In the genomic region with DNA sequence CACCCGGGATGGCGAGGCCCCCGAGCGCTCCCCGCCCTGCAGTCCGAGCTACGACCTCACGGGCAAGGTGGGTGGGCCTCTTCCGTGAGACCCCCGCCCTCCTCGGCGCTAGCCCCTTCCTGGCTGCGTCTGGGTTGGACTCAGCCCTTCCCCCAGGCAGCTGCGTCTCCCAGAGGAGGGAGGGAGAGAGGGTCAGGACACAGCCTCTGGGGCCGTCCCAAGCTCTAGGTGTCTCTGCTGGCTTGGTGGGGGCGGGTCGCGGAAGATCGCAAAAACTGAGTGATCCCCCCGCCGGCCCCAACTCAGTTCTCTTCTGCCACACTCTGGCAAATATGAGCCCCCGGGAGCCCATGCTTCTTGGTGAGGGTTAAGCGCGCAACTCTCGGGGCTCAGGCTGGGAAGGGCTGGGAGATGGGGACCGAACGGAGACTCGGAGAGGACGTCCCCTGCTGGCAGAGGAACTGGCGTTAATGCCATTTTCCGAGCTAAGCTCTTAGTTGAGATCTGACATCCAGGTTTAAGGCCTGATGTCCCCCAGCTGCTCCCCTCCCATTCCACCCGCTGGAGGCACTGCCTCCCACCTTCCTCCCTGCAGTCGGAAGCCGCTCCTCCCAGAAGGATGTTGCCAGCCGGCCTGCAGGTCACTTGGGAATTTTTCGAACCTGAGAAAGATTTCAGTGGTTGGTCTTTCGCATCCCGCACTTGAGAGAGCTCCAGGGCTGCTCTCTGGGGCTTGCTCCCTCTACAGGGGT, we compare ENCODE assay signal across 8 cellular contexts. TPM values are rescaled to one million over a fixed set of nuclear protein-coding genes. Genes with fewer than 3 reads are reported as not detected.
DNase-seq lines count a peak whose midpoint lies in the region; TF ChIP-seq lines count a peak whose summit lies in the region.

No MANE protein-coding gene starts in this region.

- no peak overlapping the region for H2BK5ac ChIP-seq in mesenchymal stem cell (ENCODE audit: low read depth, low read length, poor library complexity, severe bottlenecking)

- no peaks in the 10 kb centered on the region for H3K79me1 ChIP-seq in mesenchymal stem cell (replicated peaks; ENCODE audit: low read length, poor library complexity, severe bottlenecking)

- TF ChIP-seq CTCF in colonic mucosa (IDR thresholded peaks at IDR 0.05) (peak; percentile 12), vagina (IDR thresholded peaks at IDR 0.05) (no peak)

- H3K23ac ChIP-seq in mesenchymal stem cell (ENCODE audit: low read length in 2 of 2), result peak overlapping the region in 1 of 2 experiments; percentile 47

- peak overlapping the region; percentile 82 for H4K8ac ChIP-seq in mesenchymal stem cell (ENCODE audit: low read length)

- intact Hi-C loops in colonic mucosa (cut with DNase I) (loop anchor here (10.0 kb wide), 1 partner anchor 83 kb away; no protein-coding TSS in a partner anchor), vagina (cut with DNase I) (no loop called here)

- H3K4me2 ChIP-seq in mesenchymal stem cell (ENCODE audit: low read length, poor library complexity, severe bottlenecking), result peak overlapping the region; percentile 8

- no peak overlapping the region for H3K27ac ChIP-seq in SK-N-MC
- H3K27ac ChIP-seq in colonic mucosa, result peak overlapping the region; percentile 23
- no peak overlapping the region for H3K27ac ChIP-seq in mesenchymal stem cell (ENCODE audit: low read length, poor library complexity, severe bottlenecking)
- H3K27ac ChIP-seq in vagina, result peak overlapping the region; percentile 23

- peaks cover 17% of the 10 kb centered on the region for H3K4me1 ChIP-seq in colonic mucosa
- peaks cover 35% of the 10 kb centered on the region for H3K4me1 ChIP-seq in mesenchymal stem cell (ENCODE audit: control insufficient read depth, insufficient read depth, low read depth, low read length)
- peaks cover 28% of the 10 kb centered on the region for H3K4me1 ChIP-seq in vagina

- H3K36me3 ChIP-seq in H7 (replicated peaks; ENCODE audit: control insufficient read depth, insufficient read depth, low read length) (no peaks in the 10 kb centered on the region), SK-N-MC (ENCODE audit: insufficient read depth, low read length) (no peaks in the 10 kb centered on the region), colonic mucosa (no peaks in the 10 kb centered on the region), mesenchymal stem cell (ENCODE audit: control insufficient read depth in 1 of 2, insufficient read depth in 2 of 2, low read depth in 1 of 2, low read length in 2 of 2) (no peaks in the 10 kb centered on the region), vagina (no peaks in the 10 kb centered on the region)

- no peak overlapping the region for H4K91ac ChIP-seq in mesenchymal stem cell (ENCODE audit: low read length)

- peak overlapping the region; percentile 38 for H2BK120ac ChIP-seq in mesenchymal stem cell (ENCODE audit: low read depth, low read length)

- H3K9me3 ChIP-seq in SK-N-MC (ENCODE audit: low read depth, low read length) (no peaks in the 10 kb centered on the region), colonic mucosa (no peaks in the 10 kb centered on the region), mesenchymal stem cell (ENCODE audit: control insufficient read depth, low read length) (no peaks in the 10 kb centered on the region), vagina (no peaks in the 10 kb centered on the region)

- WGBS in mesenchymal stem cell, result 3% methylated on average over 31 of the region's 38 CpGs

- H2AK5ac ChIP-seq in mesenchymal stem cell (ENCODE audit: low read length, severe bottlenecking), result no peak overlapping the region

- H2AFZ ChIP-seq in mesenchymal stem cell (ENCODE audit: low read depth, low read length), result no peak overlapping the region

- no peak for TF ChIP-seq POLR2A in vagina (IDR thresholded peaks at IDR 0.05)

- no peak overlapping the region for H3K14ac ChIP-seq in mesenchymal stem cell (ENCODE audit: low read length in 2 of 2)

- H3K4ac ChIP-seq in mesenchymal stem cell (ENCODE audit: low read depth in 1 of 2, low read length in 2 of 2), result no peak overlapping the region

- H3K27me3 ChIP-seq in H7 (ENCODE audit: control insufficient read depth, insufficient read depth, low read length), result peaks cover 22% of the 10 kb centered on the region
- H3K27me3 ChIP-seq in colonic mucosa, result peaks cover 19% of the 10 kb centered on the region
- peaks cover 54 to 92% of the 10 kb centered on the region in 2 experiments for H3K27me3 ChIP-seq in mesenchymal stem cell (ENCODE audit: control insufficient read depth in 1 of 2, insufficient read depth in 1 of 2, low read length in 2 of 2)
- peaks cover 4% of the 10 kb centered on the region for H3K27me3 ChIP-seq in vagina

- H3K18ac ChIP-seq in mesenchymal stem cell (ENCODE audit: low read depth in 1 of 2, low read length in 2 of 2), result peak overlapping the region in 1 of 2 experiments; percentile 18

- DNase-seq in AG20443 (ENCODE audit: low spot score) (peak; percentile 45), H7 (peak; percentile 92), SK-N-MC (ENCODE audit: low read depth, low spot score) (no peak), colonic mucosa (no peak), mesenchymal stem cell (peak; percentile 57), vagina (ENCODE audit: extremely low spot score in 2 of 2) (no peak), occipital lobe (lab: John Stamatoyannopoulos, UW) (no peak), NCI-H774 (lab: John Stamatoyannopoulos, UW) (no peak)

- H3K9ac ChIP-seq in SK-N-MC (ENCODE audit: insufficient read length), result no peak overlapping the region
- H3K9ac ChIP-seq in colonic mucosa (ENCODE audit: low read depth in 2 of 2, low read length in 2 of 2), result peak overlapping the region; percentile 61
- H3K9ac ChIP-seq in mesenchymal stem cell (ENCODE audit: low read length), result no peak overlapping the region

- H2BK12ac ChIP-seq in mesenchymal stem cell (ENCODE audit: low read length in 2 of 2), result peak overlapping the region in 1 of 2 experiments; percentile 10

- H3K4me3 ChIP-seq in H7 (ENCODE audit: insufficient read depth, low read depth, low read length), result peak overlapping the region; percentile 67
- peak overlapping the region; percentile 38 for H3K4me3 ChIP-seq in SK-N-MC
- peak overlapping the region; percentile 35 for H3K4me3 ChIP-seq in colonic mucosa
- no peak overlapping the region for H3K4me3 ChIP-seq in mesenchymal stem cell (ENCODE audit: insufficient read depth in 1 of 2, low read depth in 1 of 2, low read length in 2 of 2)
- H3K4me3 ChIP-seq in vagina, result peak overlapping the region; percentile 38 to 42

- peak overlapping the region; percentile 26 for H2BK15ac ChIP-seq in mesenchymal stem cell (ENCODE audit: low read depth, poor library complexity, severe bottlenecking)

RNA-seq across cellular contexts. Expression of a gene that starts 0.4 kb away (rescaled TPM):
- 2.5 and 3.5 TPM in 2 replicates for total RNA-seq in H7 (2014; rRNA removed; shearing (Covaris generic))
- 1 to 10 TPM; 4.5 to 7.2 TPM for total RNA-seq in colonic mucosa
- 2.4 TPM for polyA plus RNA-seq in mesenchymal stem cell (2013, experiment 1 of 2)
- polyA plus RNA-seq in mesenchymal stem cell (2013, experiment 2 of 2), result 1.9 TPM
- total RNA-seq in vagina, result 7.1 TPM
- 1.1 TPM for total RNA-seq in occipital lobe

RNA-seq across cellular contexts. Expression of a gene that starts 11.0 kb away (rescaled TPM):
- 63.1 and 79.1 TPM in 2 replicates for total RNA-seq in H7 (2014; rRNA removed; shearing (Covaris generic))
- total RNA-seq in colonic mucosa (100 to 1,000 TPM; 186 to 244 TPM), vagina (57.2 TPM), occipital lobe (7.0 TPM)
- 126 TPM for polyA plus RNA-seq in mesenchymal stem cell (2013, experiment 1 of 2)
- 126 TPM for polyA plus RNA-seq in mesenchymal stem cell (2013, experiment 2 of 2)

RNA-seq across cellular contexts. Expression of a gene that starts 24.8 kb away (rescaled TPM):
- total RNA-seq in H7 (2014; rRNA removed; shearing (Covaris generic)), result not detected in 2 replicates
- total RNA-seq in colonic mucosa (1 to 10 TPM; 1.0 to 1.1 TPM), vagina (0.49 TPM), occipital lobe (0.16 TPM)
- not detected for polyA plus RNA-seq in mesenchymal stem cell (2013, experiment 1 of 2)
- not detected for polyA plus RNA-seq in mesenchymal stem cell (2013, experiment 2 of 2)

RNA-seq across cellular contexts. Expression of a gene that starts 38.7 kb away (rescaled TPM):
- 47.9 and 73.3 TPM in 2 replicates for total RNA-seq in H7 (2014; rRNA removed; shearing (Covaris generic))
- 10 to 100 TPM; 28.4 to 52.6 TPM for total RNA-seq in colonic mucosa
- 29.5 TPM for polyA plus RNA-seq in mesenchymal stem cell (2013, experiment 1 of 2)
- 30.4 TPM for polyA plus RNA-seq in mesenchymal stem cell (2013, experiment 2 of 2)
- 28.5 TPM for total RNA-seq in vagina
- 17.3 TPM for total RNA-seq in occipital lobe

Comparison
In these comparisons a context has a peak if more than half of its experiments do, and no peak if none do; other contexts are left out.
1. DNase-seq: peak in AG20443 (single experiment), H7 (single experiment) and mesenchymal stem cell (single experiment); none in SK-N-MC (single experiment), colonic mucosa (single experiment), vagina (0 of 2), occipital lobe (single experiment) and NCI-H774 (single experiment).
2. H3K4me3 ChIP-seq: peak in H7 (single experiment), SK-N-MC (single experiment), colonic mucosa (single experiment) and vagina (2 of 2); none in mesenchymal stem cell (0 of 2).
3. H3K27ac ChIP-seq: peak in colonic mucosa (single experiment) and vagina (single experiment); none in SK-N-MC (single experiment) and mesenchymal stem cell (single experiment).
4. H3K9ac ChIP-seq: peak in colonic mucosa (2 of 2); none in SK-N-MC (single experiment) and mesenchymal stem cell (single experiment).